ENCODE assay signal across 8 cellular contexts in genomic region chr5:108381955-108382783, GRCh38. TPM values are rescaled to one million over a fixed set of nuclear protein-coding genes. Genes with fewer than 3 reads are reported as not detected.
A peak's percentile ranks its signal among the peaks of the same experiment; 100 is the strongest.
DNase-seq lines count a peak whose midpoint lies in the region; ATAC-seq and TF ChIP-seq lines count a peak whose summit lies in the region.

Gene FBXL17 (minus strand): TSS chr5:108382098.

- no peaks in the 10 kb centered on the region for H3K4me1 ChIP-seq in fibroblast of lung (ENCODE audit: control insufficient read depth, extremely low read depth, insufficient read depth, low read length)
- peaks cover 8 to 17% of the 10 kb centered on the region in 2 donors for H3K4me1 ChIP-seq in naive thymus-derived CD4-positive, alpha-beta T cell (ENCODE audit: control insufficient read depth in 2 of 2, insufficient read depth in 2 of 2, low read length in 2 of 2)

- H2AFZ ChIP-seq in fibroblast of lung (ENCODE audit: low read length): peak within 1 kb of the TSS; percentile 79

- H3K27ac ChIP-seq in KOPT-K1 (ENCODE audit: low read depth, low read length, poor library complexity, severe bottlenecking) (peak within 1 kb of the TSS; percentile 94), fibroblast of lung (ENCODE audit: insufficient read depth, low read length) (peak within 1 kb of the TSS; percentile 97)
- peak within 1 kb of the TSS; percentile 88 for H3K27ac ChIP-seq in naive thymus-derived CD4-positive, alpha-beta T cell (ENCODE audit: low read depth, low read length)

- peaks cover 4% of the 10 kb centered on the region for H3K9me3 ChIP-seq in KOPT-K1 (ENCODE audit: insufficient read depth, low read length, poor library complexity, severe bottlenecking)
- no peaks in the 10 kb centered on the region for H3K9me3 ChIP-seq in fibroblast of lung (ENCODE audit: control insufficient read depth, insufficient read depth, low read depth, low read length)
- peaks cover 0 to 5% (median 0%) of the 10 kb centered on the region in 3 experiments for H3K9me3 ChIP-seq in naive thymus-derived CD4-positive, alpha-beta T cell (ENCODE audit: control insufficient read depth in 2 of 3, low read length in 3 of 3)

- no peaks in the 10 kb centered on the region for H4K20me1 ChIP-seq in fibroblast of lung (ENCODE audit: control insufficient read depth, extremely low read depth, insufficient read depth, low read length)

- peaks cover 0 to 8% (median 4%) of the 10 kb centered on the region in 11 donors for H3K9me3 Mint-ChIP-seq in naive thymus-derived CD4-positive, alpha-beta T cell

- DNase-seq in DMS79 treated with DMSO at 0.1 percent for 48 hours (lab: John Stamatoyannopoulos, UW) (peak; percentile 78), RPMI7951 (ENCODE audit: low read depth) (peak; percentile 93), fibroblast of lung (ENCODE audit: low read depth in 2 of 2) (peak; percentile 91 to 96)
- peak; percentile 77 to 82 for DNase-seq in activated T-helper 1 cell treated with anti-CD3 and anti-CD28 coated beads, Interleukin-2, amount 50 U/mL, for 16 hours (ENCODE audit: low read depth in 1 of 2, low spot score in 1 of 2)
- DNase-seq in naive thymus-derived CD4-positive, alpha-beta T cell: peak; percentile 86 to 95 (median 92)
- DNase-seq in stimulated activated naive CD4-positive, alpha-beta T cell (lab: John Stamatoyannopoulos, UW): peak; percentile 85 to 97 (median 90)

- H3K27me3 ChIP-seq in fibroblast of lung (ENCODE audit: control insufficient read depth, insufficient read depth, low read length): no peaks in the 10 kb centered on the region
- H3K27me3 ChIP-seq in naive thymus-derived CD4-positive, alpha-beta T cell (ENCODE audit: control insufficient read depth in 2 of 2, insufficient read depth in 2 of 2, low read length in 2 of 2): no peaks in the 10 kb centered on the region

- no peaks in the 10 kb centered on the region for H3K36me3 ChIP-seq in KOPT-K1 (ENCODE audit: insufficient read depth, low read length)
- no peaks in the 10 kb centered on the region for H3K36me3 ChIP-seq in fibroblast of lung (ENCODE audit: control insufficient read depth, insufficient read depth, low read length)
- H3K36me3 ChIP-seq in naive thymus-derived CD4-positive, alpha-beta T cell (ENCODE audit: control insufficient read depth in 2 of 3, insufficient read depth in 3 of 3, low read length in 3 of 3): peaks cover 0 to 5% (median 0%) of the 10 kb centered on the region in 3 experiments

- H3K4me3 Mint-ChIP-seq in naive thymus-derived CD4-positive, alpha-beta T cell: peak within 1 kb of the TSS; percentile 80 to 99 (median 91)

- H3K36me3 Mint-ChIP-seq in naive thymus-derived CD4-positive, alpha-beta T cell: peaks cover 4 to 16% (median 8%) of the 10 kb centered on the region in 5 donors

- no peak for TF ChIP-seq CTCF in fibroblast of lung (conservative IDR thresholded peaks at IDR 0.05 in 1 of 2, IDR thresholded peaks at IDR 0.05 in 1 of 2; ENCODE audit: low read depth in 1 of 2, low read length in 2 of 2)

- peak within 1 kb of the TSS; percentile 98 for H3K9ac ChIP-seq in fibroblast of lung (ENCODE audit: insufficient read depth, low read length)

- intact Hi-C loops in naive thymus-derived CD4-positive, alpha-beta T cell (cut with micrococcal nuclease): loop anchor here (1.0 to 5.0 kb wide), 5 partner anchors 366 to 1307 kb away; partner anchors contain the start of gene MAN2A1 (in 2 of the 2)

- H3K27ac Mint-ChIP-seq in naive thymus-derived CD4-positive, alpha-beta T cell: peak within 1 kb of the TSS; percentile 90 to 99 (median 97)

- ATAC-seq in GM21786 (IDR thresholded peaks at IDR 0.05; ENCODE audit: unreplicated experiment): peak; percentile 71
- peak; percentile 89 for ATAC-seq in naive thymus-derived CD4-positive, alpha-beta T cell

- H3K27me3 Mint-ChIP-seq in naive thymus-derived CD4-positive, alpha-beta T cell: no peaks in the 10 kb centered on the region

- POLR2A ChIA-PET in naive thymus-derived CD4-positive, alpha-beta T cell (lab: Charles Lee): interaction anchor here (0.6 to 3.0 kb wide), 16 partner anchors 9 to 1540 kb away, joined by 3 to 42 read pairs (median 3); partner anchors contain the start of genes MAN2A1 and PJA2

- peaks cover 19 to 52% (median 44%) of the 10 kb centered on the region in 7 donors for H3K4me1 Mint-ChIP-seq in naive thymus-derived CD4-positive, alpha-beta T cell

- CTCF ChIA-PET in naive thymus-derived CD4-positive, alpha-beta T cell (lab: Charles Lee): interaction anchor here (0.5 kb wide), 1 partner anchor 38 kb away, joined by 4 read pairs; no protein-coding TSS in a partner anchor

- peak within 1 kb of the TSS; percentile 81 for H3K4me2 ChIP-seq in fibroblast of lung (ENCODE audit: extremely low read depth, insufficient read depth, low read length)

- H3K79me2 ChIP-seq in fibroblast of lung (ENCODE audit: control insufficient read depth, insufficient read depth, low read length): no peaks in the 10 kb centered on the region

- H3K4me3 ChIP-seq in fibroblast of lung (replicated peaks in 1 of 4; ENCODE audit: control extremely low read depth in 1 of 4, insufficient read depth in 1 of 4, low read depth in 3 of 4, low read length in 4 of 4): peak within 1 kb of the TSS; percentile 69 to 91 (median 82)
- peak within 1 kb of the TSS; percentile 90 for H3K4me3 ChIP-seq in naive thymus-derived CD4-positive, alpha-beta T cell (ENCODE audit: low read length)

RNA-seq across cellular contexts. Expression of gene FBXL17, which starts in this region (rescaled TPM):
- total RNA-seq in RPMI7951 (2014; rRNA removed; shearing (Covaris generic)): 6.9 and 7.0 TPM in 2 replicates
- 8.3 and 8.7 TPM in 2 replicates for total RNA-seq in fibroblast of lung
- 6.9 and 7.1 TPM in 2 replicates for polyA plus RNA-seq in fibroblast of lung
- 7.1 and 7.8 TPM in 2 replicates for polyA plus RNA-seq in fibroblast of lung (2012)
- 4.0 and 6.6 TPM in 2 replicates for polyA minus RNA-seq in fibroblast of lung (ENCODE audit: low replicate concordance)
- total RNA-seq in naive thymus-derived CD4-positive, alpha-beta T cell: 10 to 100 TPM; 14.2 to 28.4 (median 21.7) TPM
- polyA plus RNA-seq in naive thymus-derived CD4-positive, alpha-beta T cell: 1 to 10 TPM; 4.4 to 4.8 TPM

Comparison
In these comparisons a context has a peak if more than half of its experiments do, and no peak if none do; other contexts are left out.
1. Peak in every context shown above with its lines: DNase-seq, ATAC-seq, H3K4me3 ChIP-seq and H3K27ac ChIP-seq.